1 cellular context compared by ENCODE assay signal in the genomic region with DNA sequence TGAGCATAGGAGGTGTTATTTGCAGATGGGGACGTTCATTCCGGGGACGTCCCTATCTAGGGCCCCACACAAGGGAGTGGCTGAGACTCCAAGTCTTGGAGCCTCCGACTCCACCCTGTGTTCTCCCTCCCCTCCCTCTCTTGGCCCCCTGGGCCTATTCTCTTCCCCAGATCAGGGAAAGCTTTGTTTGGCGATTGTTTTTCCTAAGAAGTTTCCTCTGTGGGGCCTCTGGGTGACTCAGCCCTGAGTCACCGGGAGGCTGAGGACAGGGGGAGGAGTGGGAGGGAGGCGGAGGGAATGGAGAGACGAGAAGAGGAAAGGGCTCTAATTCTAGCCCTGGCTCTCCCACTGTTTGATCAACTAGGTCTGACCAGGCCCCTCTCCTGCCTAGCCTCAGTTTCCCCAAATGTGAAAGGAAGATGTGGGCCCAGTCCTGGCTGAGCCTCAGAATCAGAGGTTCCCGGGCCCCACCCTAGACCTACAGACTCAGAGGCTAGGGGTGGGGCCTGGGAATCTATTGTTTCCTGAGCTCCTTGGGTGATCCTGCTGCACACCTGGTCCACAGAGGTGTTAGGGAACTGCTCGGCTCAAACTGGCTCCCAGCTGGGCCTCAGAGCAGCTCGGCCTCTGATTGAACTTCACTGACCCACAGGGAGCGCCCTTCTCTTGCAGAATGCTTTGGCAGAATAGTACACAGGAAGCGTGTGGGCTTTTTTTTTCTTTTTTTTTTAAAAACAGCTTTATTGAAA.
TF ChIP-seq lines count a peak whose summit lies in the region.

No MANE protein-coding gene starts in this region.

TF ChIP-seq in HepG2, 621 proteins besides CTCF, POLR2A, EP300 and RAD21 (continued from another document):
- TF ChIP-seq, protein P1, sequence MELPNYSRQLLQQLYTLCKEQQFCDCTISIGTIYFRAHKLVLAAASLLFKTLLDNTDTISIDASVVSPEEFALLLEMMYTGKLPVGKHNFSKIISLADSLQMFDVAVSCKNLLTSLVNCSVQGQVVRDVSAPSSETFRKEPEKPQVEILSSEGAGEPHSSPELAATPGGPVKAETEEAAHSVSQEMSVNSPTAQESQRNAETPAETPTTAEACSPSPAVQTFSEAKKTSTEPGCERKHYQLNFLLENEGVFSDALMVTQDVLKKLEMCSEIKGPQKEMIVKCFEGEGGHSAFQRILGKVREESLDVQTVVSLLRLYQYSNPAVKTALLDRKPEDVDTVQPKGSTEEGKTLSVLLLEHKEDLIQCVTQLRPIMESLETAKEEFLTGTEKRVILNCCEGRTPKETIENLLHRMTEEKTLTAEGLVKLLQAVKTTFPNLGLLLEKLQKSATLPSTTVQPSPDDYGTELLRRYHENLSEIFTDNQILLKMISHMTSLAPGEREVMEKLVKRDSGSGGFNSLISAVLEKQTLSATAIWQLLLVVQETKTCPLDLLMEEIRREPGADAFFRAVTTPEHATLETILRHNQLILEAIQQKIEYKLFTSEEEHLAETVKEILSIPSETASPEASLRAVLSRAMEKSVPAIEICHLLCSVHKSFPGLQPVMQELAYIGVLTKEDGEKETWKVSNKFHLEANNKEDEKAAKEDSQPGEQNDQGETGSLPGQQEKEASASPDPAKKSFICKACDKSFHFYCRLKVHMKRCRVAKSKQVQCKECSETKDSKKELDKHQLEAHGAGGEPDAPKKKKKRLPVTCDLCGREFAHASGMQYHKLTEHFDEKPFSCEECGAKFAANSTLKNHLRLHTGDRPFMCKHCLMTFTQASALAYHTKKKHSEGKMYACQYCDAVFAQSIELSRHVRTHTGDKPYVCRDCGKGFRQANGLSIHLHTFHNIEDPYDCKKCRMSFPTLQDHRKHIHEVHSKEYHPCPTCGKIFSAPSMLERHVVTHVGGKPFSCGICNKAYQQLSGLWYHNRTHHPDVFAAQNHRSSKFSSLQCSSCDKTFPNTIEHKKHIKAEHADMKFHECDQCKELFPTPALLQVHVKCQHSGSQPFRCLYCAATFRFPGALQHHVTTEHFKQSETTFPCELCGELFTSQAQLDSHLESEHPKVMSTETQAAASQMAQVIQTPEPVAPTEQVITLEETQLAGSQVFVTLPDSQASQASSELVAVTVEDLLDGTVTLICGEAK (IDR thresholded peaks at IDR 0.05) = peak; percentile 99
- TF ChIP-seq, protein P1 (CRISPR knock-in tag; IDR thresholded peaks at IDR 0.05) = peak; percentile 96
- TF ChIP-seq YEATS2 (CRISPR knock-in tag; IDR thresholded peaks at IDR 0.05; ENCODE audit: borderline replicate concordance) = no peak
- TF ChIP-seq TBX3 (IDR thresholded peaks at IDR 0.05; ENCODE audit: borderline replicate concordance) = no peak
- 0 out of 2 replicates have a peak, but pooled peaks have one; percentile 35 for TF ChIP-seq GFI1 (CRISPR knock-in tag; IDR thresholded peaks at IDR 0.05; ENCODE audit: borderline replicate concordance)
- TF ChIP-seq SMARCC2 (IDR thresholded peaks at IDR 0.05) = no peak
- no peak for TF ChIP-seq FOXP1 (IDR thresholded peaks at IDR 0.05)
- TF ChIP-seq FOXP1 (CRISPR knock-in tag; IDR thresholded peaks at IDR 0.05) = peak; percentile 69
- TF ChIP-seq FOXK2 (IDR thresholded peaks at IDR 0.05) = no peak
- no peak for TF ChIP-seq ZNF775 (CRISPR knock-in tag; IDR thresholded peaks at IDR 0.05; ENCODE audit: borderline replicate concordance)
- peak; percentile 69 for TF ChIP-seq ELF3 (CRISPR knock-in tag; IDR thresholded peaks at IDR 0.05)
- no peak for TF ChIP-seq GPN1 (CRISPR knock-in tag; IDR thresholded peaks at IDR 0.05; ENCODE audit: borderline replicate concordance)
- TF ChIP-seq ZNF598 (CRISPR knock-in tag; IDR thresholded peaks at IDR 0.05; ENCODE audit: borderline replicate concordance) = no peak
- TF ChIP-seq ONECUT2 (CRISPR knock-in tag; IDR thresholded peaks at IDR 0.05) = no peak
- TF ChIP-seq, protein P2, sequence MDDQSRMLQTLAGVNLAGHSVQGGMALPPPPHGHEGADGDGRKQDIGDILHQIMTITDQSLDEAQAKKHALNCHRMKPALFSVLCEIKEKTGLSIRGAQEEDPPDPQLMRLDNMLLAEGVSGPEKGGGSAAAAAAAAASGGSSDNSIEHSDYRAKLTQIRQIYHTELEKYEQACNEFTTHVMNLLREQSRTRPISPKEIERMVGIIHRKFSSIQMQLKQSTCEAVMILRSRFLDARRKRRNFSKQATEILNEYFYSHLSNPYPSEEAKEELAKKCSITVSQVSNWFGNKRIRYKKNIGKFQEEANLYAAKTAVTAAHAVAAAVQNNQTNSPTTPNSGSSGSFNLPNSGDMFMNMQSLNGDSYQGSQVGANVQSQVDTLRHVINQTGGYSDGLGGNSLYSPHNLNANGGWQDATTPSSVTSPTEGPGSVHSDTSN (CRISPR knock-in tag; IDR thresholded peaks at IDR 0.05; ENCODE audit: borderline replicate concordance) = no peak
- TF ChIP-seq REXO4 (CRISPR knock-in tag; IDR thresholded peaks at IDR 0.05; ENCODE audit: borderline replicate concordance) = no peak
- TF ChIP-seq, protein P3, sequence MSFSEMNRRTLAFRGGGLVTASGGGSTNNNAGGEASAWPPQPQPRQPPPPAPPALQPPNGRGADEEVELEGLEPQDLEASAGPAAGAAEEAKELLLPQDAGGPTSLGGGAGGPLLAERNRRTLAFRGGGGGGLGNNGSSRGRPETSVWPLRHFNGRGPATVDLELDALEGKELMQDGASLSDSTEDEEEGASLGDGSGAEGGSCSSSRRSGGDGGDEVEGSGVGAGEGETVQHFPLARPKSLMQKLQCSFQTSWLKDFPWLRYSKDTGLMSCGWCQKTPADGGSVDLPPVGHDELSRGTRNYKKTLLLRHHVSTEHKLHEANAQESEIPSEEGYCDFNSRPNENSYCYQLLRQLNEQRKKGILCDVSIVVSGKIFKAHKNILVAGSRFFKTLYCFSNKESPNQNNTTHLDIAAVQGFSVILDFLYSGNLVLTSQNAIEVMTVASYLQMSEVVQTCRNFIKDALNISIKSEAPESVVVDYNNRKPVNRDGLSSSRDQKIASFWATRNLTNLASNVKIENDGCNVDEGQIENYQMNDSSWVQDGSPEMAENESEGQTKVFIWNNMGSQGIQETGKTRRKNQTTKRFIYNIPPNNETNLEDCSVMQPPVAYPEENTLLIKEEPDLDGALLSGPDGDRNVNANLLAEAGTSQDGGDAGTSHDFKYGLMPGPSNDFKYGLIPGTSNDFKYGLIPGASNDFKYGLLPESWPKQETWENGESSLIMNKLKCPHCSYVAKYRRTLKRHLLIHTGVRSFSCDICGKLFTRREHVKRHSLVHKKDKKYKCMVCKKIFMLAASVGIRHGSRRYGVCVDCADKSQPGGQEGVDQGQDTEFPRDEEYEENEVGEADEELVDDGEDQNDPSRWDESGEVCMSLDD (CRISPR knock-in tag; IDR thresholded peaks at IDR 0.05; ENCODE audit: borderline replicate concordance) = no peak
- TF ChIP-seq, protein P4, sequence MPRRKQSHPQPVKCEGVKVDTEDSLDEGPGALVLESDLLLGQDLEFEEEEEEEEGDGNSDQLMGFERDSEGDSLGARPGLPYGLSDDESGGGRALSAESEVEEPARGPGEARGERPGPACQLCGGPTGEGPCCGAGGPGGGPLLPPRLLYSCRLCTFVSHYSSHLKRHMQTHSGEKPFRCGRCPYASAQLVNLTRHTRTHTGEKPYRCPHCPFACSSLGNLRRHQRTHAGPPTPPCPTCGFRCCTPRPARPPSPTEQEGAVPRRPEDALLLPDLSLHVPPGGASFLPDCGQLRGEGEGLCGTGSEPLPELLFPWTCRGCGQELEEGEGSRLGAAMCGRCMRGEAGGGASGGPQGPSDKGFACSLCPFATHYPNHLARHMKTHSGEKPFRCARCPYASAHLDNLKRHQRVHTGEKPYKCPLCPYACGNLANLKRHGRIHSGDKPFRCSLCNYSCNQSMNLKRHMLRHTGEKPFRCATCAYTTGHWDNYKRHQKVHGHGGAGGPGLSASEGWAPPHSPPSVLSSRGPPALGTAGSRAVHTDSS (CRISPR knock-in tag; conservative IDR thresholded peaks at IDR 0.05) = no peak
